Comparison of ENCODE assay signal across 1 cellular context in the genomic region with DNA sequence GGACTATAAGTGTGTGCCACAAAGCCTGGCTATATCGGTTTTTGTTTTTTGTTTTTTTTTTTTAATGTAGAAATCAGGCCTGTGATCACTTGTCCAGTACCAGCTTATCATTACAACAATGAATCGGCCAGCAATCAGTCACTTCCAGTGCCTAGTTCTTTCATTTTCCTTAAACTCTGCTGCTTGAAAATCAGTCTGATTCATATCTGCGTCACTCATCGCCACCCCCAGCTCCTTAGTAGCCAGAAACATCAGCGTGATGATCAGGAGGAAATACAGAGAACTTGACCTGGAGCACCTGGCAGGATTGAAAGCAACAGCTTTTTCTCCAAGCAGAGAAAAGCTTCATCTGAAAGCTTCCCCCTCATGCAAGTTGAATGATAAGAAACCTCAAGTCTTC.
TF ChIP-seq lines count a peak whose summit lies in the region.

No MANE protein-coding gene starts in this region.

TF ChIP-seq in K562, 482 proteins besides CTCF, POLR2A, EP300 and RAD21:
- TF ChIP-seq JUND (IDR thresholded peaks at IDR 0.05; ENCODE audit: borderline replicate concordance, low read depth, low read length) (peak; percentile 6; the same call in 1 of the 2 replicates), JUND (tag; IDR thresholded peaks at IDR 0.05; ENCODE audit: borderline replicate concordance, low read depth, low read length) (no peak), BRCA1 (IDR thresholded peaks at IDR 0.05) (no peak), BRCA1 (CRISPR knock-in tag; IDR thresholded peaks at IDR 0.05) (no peak), ZNF24 (IDR thresholded peaks at IDR 0.05) (no peak), JUN (IDR thresholded peaks at IDR 0.05; ENCODE audit: borderline replicate concordance, low read depth, low read length) (peak; percentile 45; the same call in 1 of the 2 replicates), JUN (CRISPR knock-in tag; IDR thresholded peaks at IDR 0.05; ENCODE audit: borderline replicate concordance) (no peak), RCOR1 (IDR thresholded peaks at IDR 0.05; ENCODE audit: borderline replicate concordance in 1 of 2, low read depth in 2 of 2, low read length in 2 of 2) (0 out of 4 replicates have a peak, but pooled peaks of 1 of the 2 experiments have one; percentile 27), MEIS2 (IDR thresholded peaks at IDR 0.05; ENCODE audit: partially characterized antibody) (peak; percentile 72), CBFA2T3 (IDR thresholded peaks at IDR 0.05) (0 out of 2 replicates have a peak, but pooled peaks have one; percentile 5), HNRNPL (IDR thresholded peaks at IDR 0.05; ENCODE audit: low read depth, low read length) (no peak), ARID1B (IDR thresholded peaks at IDR 0.05) (peak; percentile 18; the same call in 1 of the 2 replicates), FOSL1 (tag; conservative IDR thresholded peaks at IDR 0.05) (peak; percentile 58), ZSCAN29 (IDR thresholded peaks at IDR 0.05) (no peak)
- TF ChIP-seq, protein P1, sequence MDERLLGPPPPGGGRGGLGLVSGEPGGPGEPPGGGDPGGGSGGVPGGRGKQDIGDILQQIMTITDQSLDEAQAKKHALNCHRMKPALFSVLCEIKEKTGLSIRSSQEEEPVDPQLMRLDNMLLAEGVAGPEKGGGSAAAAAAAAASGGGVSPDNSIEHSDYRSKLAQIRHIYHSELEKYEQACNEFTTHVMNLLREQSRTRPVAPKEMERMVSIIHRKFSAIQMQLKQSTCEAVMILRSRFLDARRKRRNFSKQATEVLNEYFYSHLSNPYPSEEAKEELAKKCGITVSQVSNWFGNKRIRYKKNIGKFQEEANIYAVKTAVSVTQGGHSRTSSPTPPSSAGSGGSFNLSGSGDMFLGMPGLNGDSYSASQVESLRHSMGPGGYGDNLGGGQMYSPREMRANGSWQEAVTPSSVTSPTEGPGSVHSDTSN (CRISPR knock-in tag; IDR thresholded peaks at IDR 0.05; ENCODE audit: low read depth) = no peak
- TF ChIP-seq, protein P1 (tag; conservative IDR thresholded peaks at IDR 0.05; ENCODE audit: low read depth) = peak; percentile 53
- TF ChIP-seq, protein P2, sequence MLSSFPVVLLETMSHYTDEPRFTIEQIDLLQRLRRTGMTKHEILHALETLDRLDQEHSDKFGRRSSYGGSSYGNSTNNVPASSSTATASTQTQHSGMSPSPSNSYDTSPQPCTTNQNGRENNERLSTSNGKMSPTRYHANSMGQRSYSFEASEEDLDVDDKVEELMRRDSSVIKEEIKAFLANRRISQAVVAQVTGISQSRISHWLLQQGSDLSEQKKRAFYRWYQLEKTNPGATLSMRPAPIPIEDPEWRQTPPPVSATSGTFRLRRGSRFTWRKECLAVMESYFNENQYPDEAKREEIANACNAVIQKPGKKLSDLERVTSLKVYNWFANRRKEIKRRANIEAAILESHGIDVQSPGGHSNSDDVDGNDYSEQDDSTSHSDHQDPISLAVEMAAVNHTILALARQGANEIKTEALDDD (IDR thresholded peaks at IDR 0.05) = peak; percentile 44; the same call in 1 of the 2 replicates
- TF ChIP-seq, protein P3, sequence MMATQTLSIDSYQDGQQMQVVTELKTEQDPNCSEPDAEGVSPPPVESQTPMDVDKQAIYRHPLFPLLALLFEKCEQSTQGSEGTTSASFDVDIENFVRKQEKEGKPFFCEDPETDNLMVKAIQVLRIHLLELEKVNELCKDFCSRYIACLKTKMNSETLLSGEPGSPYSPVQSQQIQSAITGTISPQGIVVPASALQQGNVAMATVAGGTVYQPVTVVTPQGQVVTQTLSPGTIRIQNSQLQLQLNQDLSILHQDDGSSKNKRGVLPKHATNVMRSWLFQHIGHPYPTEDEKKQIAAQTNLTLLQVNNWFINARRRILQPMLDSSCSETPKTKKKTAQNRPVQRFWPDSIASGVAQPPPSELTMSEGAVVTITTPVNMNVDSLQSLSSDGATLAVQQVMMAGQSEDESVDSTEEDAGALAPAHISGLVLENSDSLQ (IDR thresholded peaks at IDR 0.05) = peak; percentile 53
